1 cellular context compared by ENCODE assay signal in genomic region chr2:241315183-241315878, GRCh38.
A peak's percentile ranks its signal among the peaks of the same experiment; 100 is the strongest.
TF ChIP-seq lines count a peak whose summit lies in the region.

A gene with protein sequence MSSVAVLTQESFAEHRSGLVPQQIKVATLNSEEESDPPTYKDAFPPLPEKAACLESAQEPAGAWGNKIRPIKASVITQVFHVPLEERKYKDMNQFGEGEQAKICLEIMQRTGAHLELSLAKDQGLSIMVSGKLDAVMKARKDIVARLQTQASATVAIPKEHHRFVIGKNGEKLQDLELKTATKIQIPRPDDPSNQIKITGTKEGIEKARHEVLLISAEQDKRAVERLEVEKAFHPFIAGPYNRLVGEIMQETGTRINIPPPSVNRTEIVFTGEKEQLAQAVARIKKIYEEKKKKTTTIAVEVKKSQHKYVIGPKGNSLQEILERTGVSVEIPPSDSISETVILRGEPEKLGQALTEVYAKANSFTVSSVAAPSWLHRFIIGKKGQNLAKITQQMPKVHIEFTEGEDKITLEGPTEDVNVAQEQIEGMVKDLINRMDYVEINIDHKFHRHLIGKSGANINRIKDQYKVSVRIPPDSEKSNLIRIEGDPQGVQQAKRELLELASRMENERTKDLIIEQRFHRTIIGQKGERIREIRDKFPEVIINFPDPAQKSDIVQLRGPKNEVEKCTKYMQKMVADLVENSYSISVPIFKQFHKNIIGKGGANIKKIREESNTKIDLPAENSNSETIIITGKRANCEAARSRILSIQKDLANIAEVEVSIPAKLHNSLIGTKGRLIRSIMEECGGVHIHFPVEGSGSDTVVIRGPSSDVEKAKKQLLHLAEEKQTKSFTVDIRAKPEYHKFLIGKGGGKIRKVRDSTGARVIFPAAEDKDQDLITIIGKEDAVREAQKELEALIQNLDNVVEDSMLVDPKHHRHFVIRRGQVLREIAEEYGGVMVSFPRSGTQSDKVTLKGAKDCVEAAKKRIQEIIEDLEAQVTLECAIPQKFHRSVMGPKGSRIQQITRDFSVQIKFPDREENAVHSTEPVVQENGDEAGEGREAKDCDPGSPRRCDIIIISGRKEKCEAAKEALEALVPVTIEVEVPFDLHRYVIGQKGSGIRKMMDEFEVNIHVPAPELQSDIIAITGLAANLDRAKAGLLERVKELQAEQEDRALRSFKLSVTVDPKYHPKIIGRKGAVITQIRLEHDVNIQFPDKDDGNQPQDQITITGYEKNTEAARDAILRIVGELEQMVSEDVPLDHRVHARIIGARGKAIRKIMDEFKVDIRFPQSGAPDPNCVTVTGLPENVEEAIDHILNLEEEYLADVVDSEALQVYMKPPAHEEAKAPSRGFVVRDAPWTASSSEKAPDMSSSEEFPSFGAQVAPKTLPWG (N-terminal part only) (minus strand): TSS chr2:241315672. CDS start chr2:241266869, 48,803 bp downstream.

TF ChIP-seq in HEK293, 187 proteins besides CTCF, POLR2A, EP300 and RAD21 (continued from another document and continues in another):
- TF ChIP-seq ZNF248 (tag by site-specific recombination; IDR thresholded peaks at IDR 0.05), result no peak
- peak; percentile 63; the same call in 1 of the 2 replicates for TF ChIP-seq KLF16 (tag by site-specific recombination; IDR thresholded peaks at IDR 0.05)
- TF ChIP-seq ZNF610 (tag by site-specific recombination; IDR thresholded peaks at IDR 0.05; ENCODE audit: borderline replicate concordance), result peak; percentile 75
- TF ChIP-seq ZBTB48 (tag by site-specific recombination; IDR thresholded peaks at IDR 0.05), result no peak
- TF ChIP-seq ZNF596 (tag by site-specific recombination; IDR thresholded peaks at IDR 0.05), result no peak
- peak; percentile 65 for TF ChIP-seq SP7 (tag by site-specific recombination; IDR thresholded peaks at IDR 0.05)
- TF ChIP-seq ZNF121 (tag by site-specific recombination; IDR thresholded peaks at IDR 0.05), result no peak
- no peak for TF ChIP-seq HOXD13 (CRISPR knock-in tag; IDR thresholded peaks at IDR 0.05; ENCODE audit: borderline replicate concordance)
- TF ChIP-seq IKZF3 (tag by site-specific recombination; IDR thresholded peaks at IDR 0.05), result peak; percentile 51; the same call in 1 of the 2 replicates
- no peak for TF ChIP-seq MZF1 (tag by site-specific recombination; IDR thresholded peaks at IDR 0.05; ENCODE audit: borderline replicate concordance)
- no peak for TF ChIP-seq TRIM28 (IDR thresholded peaks at IDR 0.05; ENCODE audit: borderline replicate concordance, low read length)
- TF ChIP-seq ZBTB26 (tag by site-specific recombination; optimal IDR thresholded peaks at IDR 0.05), result peak; percentile 77
- TF ChIP-seq ZNF830 (tag by site-specific recombination; IDR thresholded peaks at IDR 0.05; ENCODE audit: low read depth), result no peak
- TF ChIP-seq SP3 (tag by site-specific recombination; IDR thresholded peaks at IDR 0.05), result peak; percentile 91
- TF ChIP-seq ZNF155 (tag by site-specific recombination; IDR thresholded peaks at IDR 0.05), result no peak
- no peak; the same call in 1 of the 2 replicates for TF ChIP-seq KLF9 (tag by site-specific recombination; IDR thresholded peaks at IDR 0.05; ENCODE audit: low read depth)
- TF ChIP-seq, protein P1, sequence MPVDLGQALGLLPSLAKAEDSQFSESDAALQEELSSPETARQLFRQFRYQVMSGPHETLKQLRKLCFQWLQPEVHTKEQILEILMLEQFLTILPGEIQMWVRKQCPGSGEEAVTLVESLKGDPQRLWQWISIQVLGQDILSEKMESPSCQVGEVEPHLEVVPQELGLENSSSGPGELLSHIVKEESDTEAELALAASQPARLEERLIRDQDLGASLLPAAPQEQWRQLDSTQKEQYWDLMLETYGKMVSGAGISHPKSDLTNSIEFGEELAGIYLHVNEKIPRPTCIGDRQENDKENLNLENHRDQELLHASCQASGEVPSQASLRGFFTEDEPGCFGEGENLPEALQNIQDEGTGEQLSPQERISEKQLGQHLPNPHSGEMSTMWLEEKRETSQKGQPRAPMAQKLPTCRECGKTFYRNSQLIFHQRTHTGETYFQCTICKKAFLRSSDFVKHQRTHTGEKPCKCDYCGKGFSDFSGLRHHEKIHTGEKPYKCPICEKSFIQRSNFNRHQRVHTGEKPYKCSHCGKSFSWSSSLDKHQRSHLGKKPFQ (tag by site-specific recombination; IDR thresholded peaks at IDR 0.05), result no peak
- no peak for TF ChIP-seq ZNF184 (tag by site-specific recombination; IDR thresholded peaks at IDR 0.05)
- TF ChIP-seq, protein P2, sequence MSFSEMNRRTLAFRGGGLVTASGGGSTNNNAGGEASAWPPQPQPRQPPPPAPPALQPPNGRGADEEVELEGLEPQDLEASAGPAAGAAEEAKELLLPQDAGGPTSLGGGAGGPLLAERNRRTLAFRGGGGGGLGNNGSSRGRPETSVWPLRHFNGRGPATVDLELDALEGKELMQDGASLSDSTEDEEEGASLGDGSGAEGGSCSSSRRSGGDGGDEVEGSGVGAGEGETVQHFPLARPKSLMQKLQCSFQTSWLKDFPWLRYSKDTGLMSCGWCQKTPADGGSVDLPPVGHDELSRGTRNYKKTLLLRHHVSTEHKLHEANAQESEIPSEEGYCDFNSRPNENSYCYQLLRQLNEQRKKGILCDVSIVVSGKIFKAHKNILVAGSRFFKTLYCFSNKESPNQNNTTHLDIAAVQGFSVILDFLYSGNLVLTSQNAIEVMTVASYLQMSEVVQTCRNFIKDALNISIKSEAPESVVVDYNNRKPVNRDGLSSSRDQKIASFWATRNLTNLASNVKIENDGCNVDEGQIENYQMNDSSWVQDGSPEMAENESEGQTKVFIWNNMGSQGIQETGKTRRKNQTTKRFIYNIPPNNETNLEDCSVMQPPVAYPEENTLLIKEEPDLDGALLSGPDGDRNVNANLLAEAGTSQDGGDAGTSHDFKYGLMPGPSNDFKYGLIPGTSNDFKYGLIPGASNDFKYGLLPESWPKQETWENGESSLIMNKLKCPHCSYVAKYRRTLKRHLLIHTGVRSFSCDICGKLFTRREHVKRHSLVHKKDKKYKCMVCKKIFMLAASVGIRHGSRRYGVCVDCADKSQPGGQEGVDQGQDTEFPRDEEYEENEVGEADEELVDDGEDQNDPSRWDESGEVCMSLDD (tag by site-specific recombination; IDR thresholded peaks at IDR 0.05), result peak; percentile 86
- no peak for TF ChIP-seq ZNF426 (tag by site-specific recombination; IDR thresholded peaks at IDR 0.05)
- no peak; the same call in none of the 2 replicates for TF ChIP-seq ZNF600 (tag by site-specific recombination; IDR thresholded peaks at IDR 0.05)
- TF ChIP-seq GLI4 (tag by site-specific recombination; IDR thresholded peaks at IDR 0.05), result no peak
- TF ChIP-seq, protein P3, sequence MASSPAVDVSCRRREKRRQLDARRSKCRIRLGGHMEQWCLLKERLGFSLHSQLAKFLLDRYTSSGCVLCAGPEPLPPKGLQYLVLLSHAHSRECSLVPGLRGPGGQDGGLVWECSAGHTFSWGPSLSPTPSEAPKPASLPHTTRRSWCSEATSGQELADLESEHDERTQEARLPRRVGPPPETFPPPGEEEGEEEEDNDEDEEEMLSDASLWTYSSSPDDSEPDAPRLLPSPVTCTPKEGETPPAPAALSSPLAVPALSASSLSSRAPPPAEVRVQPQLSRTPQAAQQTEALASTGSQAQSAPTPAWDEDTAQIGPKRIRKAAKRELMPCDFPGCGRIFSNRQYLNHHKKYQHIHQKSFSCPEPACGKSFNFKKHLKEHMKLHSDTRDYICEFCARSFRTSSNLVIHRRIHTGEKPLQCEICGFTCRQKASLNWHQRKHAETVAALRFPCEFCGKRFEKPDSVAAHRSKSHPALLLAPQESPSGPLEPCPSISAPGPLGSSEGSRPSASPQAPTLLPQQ (tag by site-specific recombination; IDR thresholded peaks at IDR 0.05), result peak; percentile 64; the same call in 1 of the 2 replicates
- no peak for TF ChIP-seq PRDM2 (tag by site-specific recombination; IDR thresholded peaks at IDR 0.05; ENCODE audit: borderline replicate concordance)
- TF ChIP-seq ZNF114 (tag by site-specific recombination; IDR thresholded peaks at IDR 0.05), result no peak
- no peak for TF ChIP-seq ZNF548 (tag by site-specific recombination; IDR thresholded peaks at IDR 0.05)
- no peak for TF ChIP-seq ZNF214 (tag by site-specific recombination; IDR thresholded peaks at IDR 0.05; ENCODE audit: borderline replicate concordance)
- no peak for TF ChIP-seq ZNF707 (tag by site-specific recombination; IDR thresholded peaks at IDR 0.05)
- TF ChIP-seq ZNF138 (tag by site-specific recombination; IDR thresholded peaks at IDR 0.05; ENCODE audit: borderline replicate concordance), result no peak
- TF ChIP-seq ZNF24 (tag by site-specific recombination; IDR thresholded peaks at IDR 0.05), result peak; percentile 73; the same call in 1 of the 2 replicates
- TF ChIP-seq ZNF518A (tag by site-specific recombination; conservative IDR thresholded peaks at IDR 0.05; ENCODE audit: low read depth), result peak; percentile 20; the same call in 1 of the 2 replicates
